18 cellular contexts compared by ENCODE assay signal in genomic region chr20:53837126-53837826, GRCh38.
A peak's percentile ranks its signal among the peaks of the same experiment; 100 is the strongest.
DNase-seq lines count a peak whose midpoint lies in the region; ATAC-seq, FAIRE-seq and TF ChIP-seq lines count a peak whose summit lies in the region.
"Had no signal": no experiment of that assay in that cellular context is flagged by ENCODE, and none has a peak within 500 bp of the region (broad histone marks: within the 10 kb centered on the region; RNA-seq: fewer than 3 reads in every experiment).

No MANE protein-coding gene starts in this region.

- H3K27me3 Mint-ChIP-seq in activated T-cell treated with anti-CD3 and anti-CD28 coated beads, Interleukin-2, amount 50 U/mL, for 72 hours (ENCODE audit: low read depth) = no peaks in the 10 kb centered on the region
- no peaks in the 10 kb centered on the region for H3K27me3 Mint-ChIP-seq in effector memory CD8-positive, alpha-beta T cell
- H3K27me3 Mint-ChIP-seq: brain had no signal

- no peaks in the 10 kb centered on the region for H3K27me3 ChIP-seq in RWPE2 (ENCODE audit: insufficient read depth, poor library complexity, severe bottlenecking)
- H3K27me3 ChIP-seq in spleen (replicated peaks in 1 of 7) = no peaks in the 10 kb centered on the region
- H3K27me3 ChIP-seq: right atrium auricular region, SJSA1, suprapubic skin had no signal

- peaks cover 2 to 6% of the 10 kb centered on the region in 2 donors for H3K36me3 Mint-ChIP-seq in activated T-cell treated with anti-CD3 and anti-CD28 coated beads, Interleukin-2, amount 50 U/mL, for 72 hours (ENCODE audit: insufficient read depth in 2 of 2)
- H3K36me3 Mint-ChIP-seq in effector memory CD8-positive, alpha-beta T cell (ENCODE audit: insufficient read depth) = peaks cover 21% of the 10 kb centered on the region
- H3K36me3 Mint-ChIP-seq: brain had no signal

- H3K4me3 Mint-ChIP-seq in activated T-cell treated with anti-CD3 and anti-CD28 coated beads, Interleukin-2, amount 50 U/mL, for 72 hours = peak overlapping the region in 1 of 2 donors; percentile 24
- H3K4me3 Mint-ChIP-seq in effector memory CD8-positive, alpha-beta T cell = peak overlapping the region; percentile 60 to 65
- H3K4me3 Mint-ChIP-seq: brain had no signal

- intact Hi-C loops in spleen (cut with DNase I; ENCODE audit: low total_unique reads) = no loop called here

- H3K27ac ChIP-seq in RWPE2 (ENCODE audit: poor library complexity, severe bottlenecking) (no peak overlapping the region), spleen (peak overlapping the region in 6 of 8 donors; percentile 32 to 88 (median 86))
- H3K27ac ChIP-seq: dorsolateral prefrontal cortex, right atrium auricular region, SJSA1, suprapubic skin had no signal

- 90 to 97% (median 96%) methylated on average over 5 of the region's 5 CpGs for WGBS in spleen, 5 donors

- H3K4me3 ChIP-seq in RWPE2 (ENCODE audit: severe bottlenecking) (no peak overlapping the region), spleen (no peak overlapping the region)
- H3K4me3 ChIP-seq: dorsolateral prefrontal cortex, lung, right atrium auricular region, SJSA1, suprapubic skin had no signal

- H3K36me3 ChIP-seq in RWPE2 (ENCODE audit: low read depth) (0 out of 2 replicates have a peak, but pooled peaks cover 3% of the 10 kb centered on the region), spleen (no peaks in the 10 kb centered on the region)
- H3K36me3 ChIP-seq: right atrium auricular region, SJSA1, suprapubic skin had no signal

- no peak for FAIRE-seq in D721Med (lab: Jason Lieb, UNC)

- TF ChIP-seq POLR2A in spleen (IDR thresholded peaks at IDR 0.05) = no peak

- no peak for ATAC-seq in activated T-cell treated with anti-CD3 and anti-CD28 coated beads, Interleukin-2, amount 50 U/mL, for 72 hours (replicated peaks in 1 of 2)
- ATAC-seq in RWPE2 (ENCODE audit: low read depth) (peak; percentile 24; the same call in 2 of the 3 replicates), GM18870 (IDR thresholded peaks at IDR 0.05; ENCODE audit: unreplicated experiment) (no peak)
- ATAC-seq in effector memory CD8-positive, alpha-beta T cell (replicated peaks) = no peak
- ATAC-seq: esophagus mucosa had no signal

- H3K9me3 Mint-ChIP-seq in activated T-cell treated with anti-CD3 and anti-CD28 coated beads, Interleukin-2, amount 50 U/mL, for 72 hours = peaks cover 0 to 2% of the 10 kb centered on the region in 2 donors
- H3K9me3 Mint-ChIP-seq in effector memory CD8-positive, alpha-beta T cell = peaks cover 0 to 7% of the 10 kb centered on the region in 2 donors

- no peak for TF ChIP-seq CTCF in RWPE2 (IDR thresholded peaks at IDR 0.05; ENCODE audit: poor library complexity, severe bottlenecking)
- TF ChIP-seq CTCF in spleen (IDR thresholded peaks at IDR 0.05 in 8 of 11, conservative IDR thresholded peaks at IDR 0.05 in 3 of 11) = no peak
- no peak for TF ChIP-seq CTCF in D721Med (IDR thresholded peaks at IDR 0.05; ENCODE audit: insufficient read depth, missing control alignments)

- no peak for DNase-seq in activated T-cell treated with anti-CD3 and anti-CD28 coated beads, Interleukin-2, amount 50 U/mL, for 72 hours
- DNase-seq in activated T-cell treated with anti-CD3 and anti-CD28 coated beads, Interleukin-2, amount 50 U/mL, for 1 hour = no peak
- DNase-seq in RWPE2 (ENCODE audit: low spot score) = no peak
- no peak for DNase-seq in effector memory CD8-positive, alpha-beta T cell
- no peak for DNase-seq in spleen
- DNase-seq in D721Med (ENCODE audit: insufficient read length, low spot score) = no peak
- no peak for DNase-seq in hypothalamus (lab: John Stamatoyannopoulos, UW)
- DNase-seq: activated gamma-delta T cell, dorsolateral prefrontal cortex, NCI-H1930, NCI-H510A treated with DMSO at 0.1 percent for 48 hours had no signal

- peaks cover 86% of the 10 kb centered on the region for H3K4me1 Mint-ChIP-seq in activated T-cell treated with anti-CD3 and anti-CD28 coated beads, Interleukin-2, amount 50 U/mL, for 72 hours (ENCODE audit: low read depth)
- H3K4me1 Mint-ChIP-seq in effector memory CD8-positive, alpha-beta T cell (ENCODE audit: low read depth in 2 of 2) = peaks cover 38 to 59% of the 10 kb centered on the region in 2 donors
- H3K4me1 Mint-ChIP-seq: brain had no signal

- H3K9me3 ChIP-seq in RWPE2 (ENCODE audit: severe bottlenecking) (no peaks in the 10 kb centered on the region), spleen (no peaks in the 10 kb centered on the region)
- H3K9me3 ChIP-seq: right atrium auricular region, SJSA1, suprapubic skin had no signal

- H3K4me1 ChIP-seq in RWPE2 (ENCODE audit: insufficient read depth, poor library complexity, severe bottlenecking) (peaks cover 14% of the 10 kb centered on the region), spleen (peaks cover 14 to 88% (median 68%) of the 10 kb centered on the region in 6 donors)
- H3K4me1 ChIP-seq: right atrium auricular region had no signal

- peak overlapping the region; percentile 43 for H3K27ac Mint-ChIP-seq in activated T-cell treated with anti-CD3 and anti-CD28 coated beads, Interleukin-2, amount 50 U/mL, for 72 hours
- peak overlapping the region; percentile 90 to 98 for H3K27ac Mint-ChIP-seq in effector memory CD8-positive, alpha-beta T cell
